Comparison of ENCODE assay signal across 11 cellular contexts in the genomic region with DNA sequence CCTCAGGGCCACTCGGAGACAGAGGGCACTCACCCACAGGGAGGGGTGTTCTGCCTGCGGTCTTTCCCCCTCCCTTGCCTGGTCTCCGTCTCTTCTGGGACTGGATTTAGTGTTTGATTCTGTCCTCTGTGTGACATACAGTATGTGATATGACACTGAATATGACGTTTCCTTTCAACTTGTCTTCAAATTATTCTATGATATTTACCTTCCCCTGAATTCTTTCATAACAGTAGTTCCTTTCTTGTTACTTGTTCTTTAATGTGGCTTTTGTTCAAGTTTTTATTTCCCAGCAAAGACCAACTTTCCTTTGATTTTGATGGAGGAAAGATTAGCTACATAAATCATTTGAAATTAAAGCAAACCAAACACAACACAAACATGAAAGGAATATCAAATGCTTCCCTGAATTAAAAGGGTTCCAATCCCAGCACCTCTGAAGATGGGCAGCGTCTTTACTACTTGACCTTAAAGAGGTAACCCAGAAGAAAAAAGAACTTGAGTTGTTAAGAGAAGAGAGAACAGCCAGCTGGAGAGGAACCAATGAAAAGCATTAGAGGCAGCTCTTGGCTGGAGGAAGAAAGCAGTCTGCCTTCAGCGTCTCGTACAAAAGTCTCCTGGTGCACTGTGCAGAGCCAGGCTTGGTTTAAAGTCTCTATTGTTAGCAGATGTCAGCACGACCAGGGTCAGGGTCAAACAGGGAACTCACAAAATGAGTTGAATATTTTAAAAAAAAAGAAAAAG. TPM values are rescaled to one million over a fixed set of nuclear protein-coding genes. Genes with fewer than 3 reads are reported as not detected.
DNase-seq lines count a peak whose midpoint lies in the region; TF ChIP-seq lines count a peak whose summit lies in the region.
"Had no signal": no experiment of that assay in that cellular context is flagged by ENCODE, and none has a peak within 500 bp of the region (broad histone marks: within the 10 kb centered on the region; RNA-seq: fewer than 3 reads in every experiment).

No MANE protein-coding gene starts in this region.

- H3K79me2 ChIP-seq in smooth muscle cell (ENCODE audit: low read depth): no peaks in the 10 kb centered on the region

- no peak overlapping the region for H3K9ac ChIP-seq in smooth muscle cell (ENCODE audit: low read depth)

- H3K36me3 ChIP-seq in smooth muscle cell (ENCODE audit: low read depth): no peaks in the 10 kb centered on the region

- no peaks in the 10 kb centered on the region for H4K20me1 ChIP-seq in smooth muscle cell (ENCODE audit: low read depth)

- no peak for TF ChIP-seq CTCF in smooth muscle cell (IDR thresholded peaks at IDR 0.05; ENCODE audit: borderline replicate concordance, insufficient read depth, poor library complexity, severe bottlenecking)

- H3F3A ChIP-seq in smooth muscle cell (ENCODE audit: low read depth): no peaks in the 10 kb centered on the region

- H3K4me2 ChIP-seq in smooth muscle cell: peak overlapping the region; percentile 30

- peaks cover 15% of the 10 kb centered on the region for H3K4me1 ChIP-seq in smooth muscle cell (ENCODE audit: low read depth)

- H3K4me3 ChIP-seq in smooth muscle cell: no peak overlapping the region

- H3K27ac ChIP-seq in caudate nucleus (ENCODE audit: low read depth, low read length) (peak overlapping the region; percentile 83), smooth muscle cell (ENCODE audit: low read depth) (no peak overlapping the region)

- peak; percentile 24 for DNase-seq in RPMI7951 (ENCODE audit: low read depth)
- peak in 10 of 61 donors; percentile 27 to 68 (median 48) for DNase-seq in caudate nucleus (lab: John Stamatoyannopoulos, UW)
- DNase-seq in left kidney (ENCODE audit: low read depth, low spot score): peak; percentile 57
- DNase-seq in smooth muscle cell (lab: John Stamatoyannopoulos, UW; ENCODE audit: unreplicated experiment): no peak
- DNase-seq in T-helper 1 cell: no peak
- DNase-seq in mesenteric fat pad (ENCODE audit: low spot score): no peak
- DNase-seq in central memory CD4-positive, alpha-beta T cell: no peak
- DNase-seq: activated CD4-positive, alpha-beta memory T cell treated with anti-CD3 and anti-CD28 coated beads for 36 hours; activated naive CD8-positive, alpha-beta T cell treated with anti-CD3 and anti-CD28 coated beads for 36 hours; kidney; T-helper 2 cell had no signal

- no peaks in the 10 kb centered on the region for H3K9me3 ChIP-seq in smooth muscle cell (replicated peaks; ENCODE audit: low read depth)

- H2AFZ ChIP-seq in smooth muscle cell (ENCODE audit: low read depth): no peak overlapping the region

- no peaks in the 10 kb centered on the region for H3K27me3 ChIP-seq in smooth muscle cell (ENCODE audit: low read depth)

- WGBS in smooth muscle cell (ENCODE audit: low lambda C conversion rate): 73% methylated on average over 8 of the region's 8 CpGs

RNA-seq across cellular contexts. Expression of gene RHEB, which starts 18.3 kb away (rescaled TPM):
- total RNA-seq in RPMI7951 (2014; rRNA removed; shearing (Covaris generic)): 211 and 217 TPM in 2 replicates
- total RNA-seq in smooth muscle cell: 105 and 151 TPM in 2 replicates
- 115 and 118 TPM in 2 replicates for polyA plus RNA-seq in smooth muscle cell
- total RNA-seq in mesenteric fat pad: 162 TPM

Comparison
In these comparisons a context has a peak if more than half of its experiments do, and no peak if none do; other contexts are left out.
1. DNase-seq: peak in RPMI7951 (single experiment) and left kidney (single experiment); none in smooth muscle cell (single experiment), T-helper 1 cell (0 of 5), mesenteric fat pad (single experiment) and central memory CD4-positive, alpha-beta T cell (single experiment).